21 cellular contexts compared by ENCODE assay signal in genomic region chr7:91090684-91091083, GRCh38.
"Had no signal": no experiment of that assay in that cellular context is flagged by ENCODE, and none has a peak within 500 bp of the region (broad histone marks: within the 10 kb centered on the region; RNA-seq: fewer than 3 reads in every experiment).

No MANE protein-coding gene starts in this region.

- H3K27me3 ChIP-seq: esophagus squamous epithelium, hepatocyte, neural progenitor cell, sigmoid colon, stomach, thyroid gland, vagina had no signal

- H3K9me3 ChIP-seq: esophagus squamous epithelium, mucosa of descending colon, sigmoid colon, stomach, thyroid gland, vagina had no signal

- H3K4me1 ChIP-seq: parathyroid adenoma, sigmoid colon, vagina had no signal

- FAIRE-seq: islet of Langerhans had no signal

- H3K4me3 ChIP-seq: esophagus squamous epithelium, hepatocyte, mucosa of descending colon, neural progenitor cell, sigmoid colon, stomach, thyroid gland, vagina had no signal

- H3K27ac ChIP-seq: esophagus squamous epithelium, hepatocyte, neural progenitor cell, parathyroid adenoma, sigmoid colon, stomach, thyroid gland, vagina had no signal

- DNase-seq: cortex of kidney; effector memory CD8-positive, alpha-beta T cell; erythroblast; esophagus squamous epithelium; left colon; mesenchymal stem cell; mucosa of descending colon; naive thymus-derived CD4-positive, alpha-beta T cell; sigmoid colon; stimulated activated CD4-positive, alpha-beta T cell treated with anti-CD3 and anti-CD28 coated beads, Interleukin-2, amount 100 ng/mL, for 24 hours; stimulated activated CD4-positive, alpha-beta T cell treated with anti-CD3 and anti-CD28 coated beads, Interleukin-4, amount 100 ng/mL, for 24 hours; stimulated activated naive CD4-positive, alpha-beta T cell treated with Interleukin-2 at 50 U/mL for 16 hours; stomach; thyroid gland; trophoblast cell had no signal

- ATAC-seq: effector memory CD8-positive, alpha-beta T cell; left colon; mucosa of descending colon; naive thymus-derived CD4-positive, alpha-beta T cell; stimulated activated effector memory CD8-positive, alpha-beta T cell treated with anti-CD3 and anti-CD28 coated beads, Interleukin-12 subunit alpha, Interleukin-12 subunit beta, amount 100 ng/mL, for 72 hours had no signal

- H3K36me3 ChIP-seq: esophagus squamous epithelium, neural progenitor cell, sigmoid colon, stomach, thyroid gland, vagina had no signal
